Comparison of ENCODE assay signal across 8 cellular contexts in genomic region chr11:134223836-134224709, GRCh38.
DNase-seq lines count a peak whose midpoint lies in the region; ATAC-seq lines count a peak whose summit lies in the region.

A gene with protein sequence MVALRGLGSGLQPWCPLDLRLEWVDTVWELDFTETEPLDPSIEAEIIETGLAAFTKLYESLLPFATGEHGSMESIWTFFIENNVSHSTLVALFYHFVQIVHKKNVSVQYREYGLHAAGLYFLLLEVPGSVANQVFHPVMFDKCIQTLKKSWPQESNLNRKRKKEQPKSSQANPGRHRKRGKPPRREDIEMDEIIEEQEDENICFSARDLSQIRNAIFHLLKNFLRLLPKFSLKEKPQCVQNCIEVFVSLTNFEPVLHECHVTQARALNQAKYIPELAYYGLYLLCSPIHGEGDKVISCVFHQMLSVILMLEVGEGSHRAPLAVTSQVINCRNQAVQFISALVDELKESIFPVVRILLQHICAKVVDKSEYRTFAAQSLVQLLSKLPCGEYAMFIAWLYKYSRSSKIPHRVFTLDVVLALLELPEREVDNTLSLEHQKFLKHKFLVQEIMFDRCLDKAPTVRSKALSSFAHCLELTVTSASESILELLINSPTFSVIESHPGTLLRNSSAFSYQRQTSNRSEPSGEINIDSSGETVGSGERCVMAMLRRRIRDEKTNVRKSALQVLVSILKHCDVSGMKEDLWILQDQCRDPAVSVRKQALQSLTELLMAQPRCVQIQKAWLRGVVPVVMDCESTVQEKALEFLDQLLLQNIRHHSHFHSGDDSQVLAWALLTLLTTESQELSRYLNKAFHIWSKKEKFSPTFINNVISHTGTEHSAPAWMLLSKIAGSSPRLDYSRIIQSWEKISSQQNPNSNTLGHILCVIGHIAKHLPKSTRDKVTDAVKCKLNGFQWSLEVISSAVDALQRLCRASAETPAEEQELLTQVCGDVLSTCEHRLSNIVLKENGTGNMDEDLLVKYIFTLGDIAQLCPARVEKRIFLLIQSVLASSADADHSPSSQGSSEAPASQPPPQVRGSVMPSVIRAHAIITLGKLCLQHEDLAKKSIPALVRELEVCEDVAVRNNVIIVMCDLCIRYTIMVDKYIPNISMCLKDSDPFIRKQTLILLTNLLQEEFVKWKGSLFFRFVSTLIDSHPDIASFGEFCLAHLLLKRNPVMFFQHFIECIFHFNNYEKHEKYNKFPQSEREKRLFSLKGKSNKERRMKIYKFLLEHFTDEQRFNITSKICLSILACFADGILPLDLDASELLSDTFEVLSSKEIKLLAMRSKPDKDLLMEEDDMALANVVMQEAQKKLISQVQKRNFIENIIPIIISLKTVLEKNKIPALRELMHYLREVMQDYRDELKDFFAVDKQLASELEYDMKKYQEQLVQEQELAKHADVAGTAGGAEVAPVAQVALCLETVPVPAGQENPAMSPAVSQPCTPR (N-terminal part only) (minus strand): TSS chr11:134223967. CDS start chr11:134223926, 41 bp downstream.
TSS of gene VPS26B (plus strand) at chr11:134224671. CDS start at chr11:134225123, 452 bp downstream.

- DNase-seq in AG08396 (ENCODE audit: low spot score) (peak; percentile 100), NCI-H345 treated with DMSO at 0.1 percent for 48 hours (lab: John Stamatoyannopoulos, UW; ENCODE audit: unreplicated experiment) (peak; percentile 94), inferior parietal cortex (ENCODE audit: extremely low spot score) (peak; percentile 96)
- DNase-seq in activated CD4-positive, CD25-positive, alpha-beta regulatory T cell (lab: John Stamatoyannopoulos, UW): peak; percentile 89 to 95 (median 92)
- DNase-seq in central memory CD4-positive, alpha-beta T cell: peak; percentile 95
- DNase-seq in stimulated activated CD4-positive, alpha-beta T cell treated with anti-CD3 and anti-CD28 coated beads, Interleukin-12 subunit alpha, Interleukin-12 subunit beta, amount 100 ng/mL, for 24 hours (ENCODE audit: low read depth in 2 of 2): peak; percentile 92 to 95

- ATAC-seq in GM19023 (IDR thresholded peaks at IDR 0.05; ENCODE audit: unreplicated experiment): peak; percentile 76
- peak; percentile 78 for ATAC-seq in HG03280 (IDR thresholded peaks at IDR 0.05; ENCODE audit: unreplicated experiment)

Comparison
In these comparisons a context has a peak if more than half of its experiments do, and no peak if none do; other contexts are left out.
1. Peak in every context shown above with its lines: DNase-seq and ATAC-seq.